Comparison of ENCODE assay signal across 11 cellular contexts in the genomic region with DNA sequence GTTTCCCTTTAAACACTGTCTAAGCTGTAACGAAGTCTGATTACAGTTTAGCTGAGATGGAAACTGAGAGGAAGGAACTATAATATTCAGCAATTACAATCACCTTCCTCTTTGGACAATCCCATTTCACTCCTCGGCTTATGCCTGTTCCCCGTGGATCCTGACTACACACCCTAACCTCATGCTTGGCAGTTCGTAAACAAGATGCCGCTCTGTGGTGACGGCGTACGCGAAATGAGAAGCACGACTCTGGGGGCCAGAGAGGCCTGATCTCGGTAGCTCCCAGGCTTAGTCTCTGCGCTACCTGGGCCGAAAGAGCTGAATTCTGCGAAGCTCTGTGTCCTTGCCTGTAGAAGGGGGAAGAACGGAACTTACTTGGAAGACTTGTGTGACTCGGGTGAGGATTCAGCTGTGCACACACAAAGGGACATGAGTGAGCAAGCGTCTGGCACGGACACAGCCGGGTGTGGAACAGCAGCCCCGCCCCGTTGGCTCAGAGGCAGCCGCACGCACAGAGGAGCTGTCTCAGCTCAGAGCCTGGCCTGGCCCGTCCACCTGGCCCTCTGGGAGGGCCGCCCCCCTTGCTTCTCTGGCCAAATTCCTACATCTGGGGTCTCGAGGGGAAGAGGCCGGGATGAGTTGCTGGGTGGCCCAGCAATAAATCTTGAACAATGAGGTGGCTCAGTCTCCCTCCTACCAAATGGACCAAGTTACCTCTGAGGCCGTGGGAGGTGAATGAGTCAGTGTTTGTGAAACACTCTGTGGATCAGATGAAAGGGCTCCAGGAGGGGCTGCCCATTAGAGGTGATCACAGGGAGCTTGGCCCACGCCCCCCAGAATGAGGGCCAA.
DNase-seq lines count a peak whose midpoint lies in the region; ATAC-seq, FAIRE-seq and TF ChIP-seq lines count a peak whose summit lies in the region.
"Had no signal": no experiment of that assay in that cellular context is flagged by ENCODE, and none has a peak within 500 bp of the region (broad histone marks: within the 10 kb centered on the region; RNA-seq: fewer than 3 reads in every experiment).

No MANE protein-coding gene starts in this region.

- peak overlapping the region; percentile 83 for H2AFZ ChIP-seq in HepG2 (ENCODE audit: low read length)

- H3K36me3 ChIP-seq in HepG2 (replicated peaks in 1 of 2; ENCODE audit: control insufficient read depth in 1 of 2, insufficient read depth in 2 of 2, low read length in 2 of 2) = no peaks in the 10 kb centered on the region
- no peaks in the 10 kb centered on the region for H3K36me3 ChIP-seq in right lobe of liver
- no peaks in the 10 kb centered on the region for H3K36me3 ChIP-seq in upper lobe of left lung
- H3K36me3 ChIP-seq: BLaER1 had no signal

- no peak for FAIRE-seq in HepG2 (lab: Jason Lieb, UNC)

- no peak for TF ChIP-seq RAD21 in HepG2 (CRISPR knock-in tag; IDR thresholded peaks at IDR 0.05)

- H3K9me3 ChIP-seq in HepG2 (ENCODE audit: low read length) (no peaks in the 10 kb centered on the region), right lobe of liver (no peaks in the 10 kb centered on the region), upper lobe of left lung (no peaks in the 10 kb centered on the region)
- H3K9me3 ChIP-seq: BLaER1 had no signal

- TF ChIP-seq EP300 in HepG2 (IDR thresholded peaks at IDR 0.05; ENCODE audit: low read depth in 2 of 2, low read length in 2 of 2) (no peak), HepG2 (CRISPR knock-in tag; IDR thresholded peaks at IDR 0.05; ENCODE audit: borderline replicate concordance) (no peak), upper lobe of left lung (IDR thresholded peaks at IDR 0.05) (no peak)

- H4K20me1 ChIP-seq in HepG2 (ENCODE audit: insufficient read depth, low read length) = no peaks in the 10 kb centered on the region
- H4K20me1 ChIP-seq: BLaER1 had no signal

- CTCF ChIA-PET in HepG2 (lab: Yijun Ruan, JAX; ENCODE audit: low intra/inter-chr PET ratio, low total read pairs) = no interaction called here

- no peak for DNase-seq in HepG2 (ENCODE audit: low spot score)
- DNase-seq in right lobe of liver = no peak
- peak; percentile 8 for DNase-seq in astrocyte of the spinal cord (ENCODE audit: low read depth, low spot score)
- DNase-seq in lung microvascular endothelial cell (ENCODE audit: low read depth in 2 of 2) = peak; percentile 66 to 68
- peak in 1 of 2 donors; percentile 78 for DNase-seq in upper lobe of left lung
- DNase-seq in NCI-H1417 (lab: John Stamatoyannopoulos, UW) = no peak
- DNase-seq in cortex of kidney (lab: John Stamatoyannopoulos, UW) = no peak
- DNase-seq: activated CD4-positive, alpha-beta T cell treated with anti-CD3 and anti-CD28 coated beads for 1 hour; NCI-H526 treated with DMSO at 0.1 percent for 48 hours had no signal

- peaks cover 16 to 64% of the 10 kb centered on the region in 2 experiments for H3K27me3 ChIP-seq in HepG2 (ENCODE audit: control insufficient read depth in 1 of 2, insufficient read depth in 2 of 2, low read length in 2 of 2)
- H3K27me3 ChIP-seq in right lobe of liver = no peaks in the 10 kb centered on the region
- no peaks in the 10 kb centered on the region for H3K27me3 ChIP-seq in upper lobe of left lung
- H3K27me3 ChIP-seq: BLaER1 had no signal

- peak overlapping the region; percentile 49 for H3K9ac ChIP-seq in HepG2 (ENCODE audit: insufficient read depth, low read depth, low read length)
- H3K9ac ChIP-seq: BLaER1 had no signal

- peak overlapping the region; percentile 100 for H3K4me2 ChIP-seq in HepG2 (ENCODE audit: low read depth, low read length)
- H3K4me2 ChIP-seq: BLaER1 had no signal

- TF ChIP-seq CTCF in HepG2 (CRISPR knock-in tag; IDR thresholded peaks at IDR 0.05) (0 out of 2 replicates have a peak, but pooled peaks have one; percentile 4), right lobe of liver (IDR thresholded peaks at IDR 0.05) (no peak), astrocyte of the spinal cord (IDR thresholded peaks at IDR 0.05; ENCODE audit: low read depth, low read length) (no peak), upper lobe of left lung (IDR thresholded peaks at IDR 0.05) (no peak)

- no peaks in the 10 kb centered on the region for H3K79me2 ChIP-seq in HepG2 (ENCODE audit: insufficient read depth, low read length)

- no peak for TF ChIP-seq POLR2A in HepG2 (IDR thresholded peaks at IDR 0.05; ENCODE audit: insufficient read depth in 1 of 2, low read depth in 2 of 2, low read length in 2 of 2)
- TF ChIP-seq POLR2A in right lobe of liver (IDR thresholded peaks at IDR 0.05) = no peak
- TF ChIP-seq POLR2A in upper lobe of left lung (IDR thresholded peaks at IDR 0.05) = no peak

- H3K4me1 ChIP-seq in HepG2 (ENCODE audit: insufficient read depth, low read length) (peaks cover 49% of the 10 kb centered on the region), right lobe of liver (no peaks in the 10 kb centered on the region), upper lobe of left lung (peaks cover 0 to 17% (median 0%) of the 10 kb centered on the region in 4 donors)

- H3K27ac ChIP-seq in HepG2 (ENCODE audit: extremely low read length, insufficient read depth, low read length) (no peak overlapping the region), right lobe of liver (no peak overlapping the region), upper lobe of left lung (no peak overlapping the region)
- H3K27ac ChIP-seq: BLaER1 had no signal

- WGBS in HepG2 (ENCODE audit: low lambda C conversion rate) = 0% methylated on average over 7 of the region's 29 CpGs
- 57% methylated on average over 4 of the region's 29 CpGs for WGBS in right lobe of liver (ENCODE audit: insufficient coverage, low coverage, low lambda C conversion rate, missing lambda C conversion rate)
- WGBS in upper lobe of left lung, 2 donors = 76% methylated on average over 25 to 28 of the region's 29 CpGs

- peak; percentile 45 for ATAC-seq in HepG2
- no peak for ATAC-seq in right lobe of liver
- peak in 1 of 2 donors; percentile 74 for ATAC-seq in upper lobe of left lung (ENCODE audit: low FRiP score in 2 of 2)
- no peak for ATAC-seq in HG02571 (IDR thresholded peaks at IDR 0.05; ENCODE audit: unreplicated experiment)

- intact Hi-C loops in HepG2 (cut with micrococcal nuclease; ENCODE audit: unreplicated experiment) = loop anchor here (5.0 to 10.0 kb wide), 2 partner anchors 49 to 67 kb away; no protein-coding TSS in a partner anchor
- intact Hi-C loops in right lobe of liver (cut with DNase I) = no loop called here

- BruUV-seq in HepG2 (replicated peaks; lab: Mats Ljungman, UMichigan) = no TSS peak

- in situ Hi-C loops in HepG2 (cut with HindIII; ENCODE audit: extremely low pct_ligation_motif_present, low pct_unique_long_range_greater_than_20kb) (no loop called here), astrocyte of the spinal cord (cut with HindIII; ENCODE audit: low sequenced_read_pairs) (no loop called here)

- H3K4me3 ChIP-seq in HepG2 (replicated peaks in 1 of 3; ENCODE audit: insufficient read depth in 1 of 3, low read depth in 2 of 3, low read length in 3 of 3) (peak overlapping the region; percentile 10 to 72 (median 56)), right lobe of liver (no peak overlapping the region), astrocyte of the spinal cord (ENCODE audit: low read depth, low read length) (no peak overlapping the region), upper lobe of left lung (peak overlapping the region in 3 of 4 donors; percentile 14 to 32 (median 15))
- H3K4me3 ChIP-seq: BLaER1 had no signal

- POLR2A ChIA-PET in HepG2 (lab: Yijun Ruan, JAX) = interaction anchor here (0.6 to 2.1 kb wide), 7 partner anchors 36 to 103 kb away, joined by 3 to 9 read pairs (median 4); no protein-coding TSS in a partner anchor

TF ChIP-seq in HepG2, 621 proteins besides CTCF, POLR2A, EP300 and RAD21 (continues in another document):
- TF ChIP-seq, protein P1, sequence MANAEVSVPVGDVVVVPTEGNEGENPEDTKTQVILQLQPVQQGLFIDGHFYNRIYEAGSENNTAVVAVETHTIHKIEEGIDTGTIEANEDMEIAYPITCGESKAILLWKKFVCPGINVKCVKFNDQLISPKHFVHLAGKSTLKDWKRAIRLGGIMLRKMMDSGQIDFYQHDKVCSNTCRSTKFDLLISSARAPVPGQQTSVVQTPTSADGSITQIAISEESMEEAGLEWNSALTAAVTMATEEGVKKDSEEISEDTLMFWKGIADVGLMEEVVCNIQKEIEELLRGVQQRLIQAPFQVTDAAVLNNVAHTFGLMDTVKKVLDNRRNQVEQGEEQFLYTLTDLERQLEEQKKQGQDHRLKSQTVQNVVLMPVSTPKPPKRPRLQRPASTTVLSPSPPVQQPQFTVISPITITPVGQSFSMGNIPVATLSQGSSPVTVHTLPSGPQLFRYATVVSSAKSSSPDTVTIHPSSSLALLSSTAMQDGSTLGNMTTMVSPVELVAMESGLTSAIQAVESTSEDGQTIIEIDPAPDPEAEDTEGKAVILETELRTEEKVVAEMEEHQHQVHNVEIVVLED (CRISPR knock-in tag; IDR thresholded peaks at IDR 0.05; ENCODE audit: borderline replicate concordance) = peak; percentile 20; the same call in 1 of the 2 replicates
- TF ChIP-seq PITX1 (CRISPR knock-in tag; IDR thresholded peaks at IDR 0.05) (no peak), BRD4 (CRISPR knock-in tag; IDR thresholded peaks at IDR 0.05) (peak; percentile 55; the same call in 1 of the 2 replicates), JDP2 (CRISPR knock-in tag; IDR thresholded peaks at IDR 0.05; ENCODE audit: borderline replicate concordance) (no peak), ZNF274 (CRISPR knock-in tag; IDR thresholded peaks at IDR 0.05) (0 out of 2 replicates have a peak, but pooled peaks have one; percentile 19), TCF7 (IDR thresholded peaks at IDR 0.05; ENCODE audit: low read depth) (no peak), MTF1 (CRISPR knock-in tag; IDR thresholded peaks at IDR 0.05) (no peak), ZNF382 (CRISPR knock-in tag; IDR thresholded peaks at IDR 0.05; ENCODE audit: borderline replicate concordance) (no peak)
- TF ChIP-seq, protein P2, sequence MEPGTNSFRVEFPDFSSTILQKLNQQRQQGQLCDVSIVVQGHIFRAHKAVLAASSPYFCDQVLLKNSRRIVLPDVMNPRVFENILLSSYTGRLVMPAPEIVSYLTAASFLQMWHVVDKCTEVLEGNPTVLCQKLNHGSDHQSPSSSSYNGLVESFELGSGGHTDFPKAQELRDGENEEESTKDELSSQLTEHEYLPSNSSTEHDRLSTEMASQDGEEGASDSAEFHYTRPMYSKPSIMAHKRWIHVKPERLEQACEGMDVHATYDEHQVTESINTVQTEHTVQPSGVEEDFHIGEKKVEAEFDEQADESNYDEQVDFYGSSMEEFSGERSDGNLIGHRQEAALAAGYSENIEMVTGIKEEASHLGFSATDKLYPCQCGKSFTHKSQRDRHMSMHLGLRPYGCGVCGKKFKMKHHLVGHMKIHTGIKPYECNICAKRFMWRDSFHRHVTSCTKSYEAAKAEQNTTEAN (CRISPR knock-in tag; conservative IDR thresholded peaks at IDR 0.05) = peak; percentile 86

Comparison
In these comparisons a context has a peak if more than half of its experiments do, and no peak if none do; other contexts are left out.
1. H3K4me3 ChIP-seq: peak in HepG2 (3 of 3) and upper lobe of left lung (3 of 4); none in right lobe of liver (0 of 3) and astrocyte of the spinal cord (single experiment).
2. DNase-seq: peak in astrocyte of the spinal cord (single experiment) and lung microvascular endothelial cell (2 of 2); none in HepG2 (single experiment), right lobe of liver (0 of 3), NCI-H1417 (0 of 3) and cortex of kidney (single experiment).